ENCODE assay signal across 8 cellular contexts in genomic region chr14:59360923-59361794, GRCh38.
DNase-seq lines count a peak whose midpoint lies in the region; ATAC-seq and TF ChIP-seq lines count a peak whose summit lies in the region.

No MANE protein-coding gene starts in this region.

- ATAC-seq in PC-3 (peak; percentile 72), HG03175 (IDR thresholded peaks at IDR 0.05; ENCODE audit: unreplicated experiment) (no peak), GM18505 (IDR thresholded peaks at IDR 0.05; ENCODE audit: unreplicated experiment) (no peak), HG03378 (IDR thresholded peaks at IDR 0.05; ENCODE audit: unreplicated experiment) (no peak)

- peak; percentile 16 for DNase-seq in AG09309 (ENCODE audit: low read depth)
- peak; percentile 100 for DNase-seq in PC-3
- DNase-seq in esophagus muscularis mucosa (ENCODE audit: extremely low spot score): no peak
- DNase-seq in prostate gland (ENCODE audit: low spot score): peak; percentile 71

- peak overlapping the region; percentile 79 for H3K4me2 ChIP-seq in PC-3 (ENCODE audit: low read length)

- H3K36me3 ChIP-seq in PC-3 (ENCODE audit: low read depth, low read length) (peaks cover 3% of the 10 kb centered on the region; the same call in 1 of the 2 replicates), esophagus muscularis mucosa (peaks cover 17 to 28% (median 22%) of the 10 kb centered on the region in 4 donors), prostate gland (no peaks in the 10 kb centered on the region)

- H3K9me2 ChIP-seq in PC-3 (replicated peaks; ENCODE audit: low read length): no peaks in the 10 kb centered on the region

- intact Hi-C loops in PC-3 (cut with micrococcal nuclease) (loop anchor here (2.0 kb wide), 1 partner anchor 78 kb away; no protein-coding TSS in a partner anchor), esophagus muscularis mucosa (cut with DNase I) (no loop called here), prostate gland (cut with DNase I) (no loop called here)

- TF ChIP-seq CTCF in AG09309 (IDR thresholded peaks at IDR 0.05; ENCODE audit: control insufficient read depth, insufficient read depth, low read depth, low read length, missing control alignments) (no peak), PC-3 (conservative IDR thresholded peaks at IDR 0.05; ENCODE audit: low read depth, low read length) (peak; percentile 36), esophagus muscularis mucosa (IDR thresholded peaks at IDR 0.05) (no peak), prostate gland (IDR thresholded peaks at IDR 0.05) (no peak)

- no peaks in the 10 kb centered on the region for H4K20me1 ChIP-seq in PC-3 (ENCODE audit: low read length)

- no peaks in the 10 kb centered on the region for H3K9me3 ChIP-seq in PC-3 (ENCODE audit: low read length)
- no peaks in the 10 kb centered on the region for H3K9me3 ChIP-seq in esophagus muscularis mucosa
- no peaks in the 10 kb centered on the region for H3K9me3 ChIP-seq in prostate gland

- CTCF ChIA-PET in PC-3 (lab: Charles Lee): no interaction called here

- POLR2A ChIA-PET in PC-3 (lab: Charles Lee; ENCODE audit: unreplicated experiment): no interaction called here

- H3K27ac ChIP-seq in PC-3 (ENCODE audit: low read length) (peak overlapping the region; percentile 72), esophagus muscularis mucosa (replicated peaks in 1 of 4) (peak overlapping the region; percentile 73 to 92 (median 84)), prostate gland (peak overlapping the region; percentile 8 to 46)

- 63% methylated on average over 13 of the region's 13 CpGs for WGBS in esophagus muscularis mucosa
- WGBS in prostate gland: 53% methylated on average over 13 of the region's 13 CpGs

- no peaks in the 10 kb centered on the region for H3K79me2 ChIP-seq in PC-3 (ENCODE audit: low read length)

- no peaks in the 10 kb centered on the region for H3K27me3 ChIP-seq in PC-3 (ENCODE audit: low read length)
- no peaks in the 10 kb centered on the region for H3K27me3 ChIP-seq in esophagus muscularis mucosa
- no peaks in the 10 kb centered on the region for H3K27me3 ChIP-seq in prostate gland (replicated peaks; ENCODE audit: insufficient read depth)

- no peak overlapping the region for H3K4me3 ChIP-seq in AG09309 (ENCODE audit: control insufficient read depth, low read depth, low read length)
- H3K4me3 ChIP-seq in PC-3 (ENCODE audit: low read length): peak overlapping the region; percentile 4
- H3K4me3 ChIP-seq in esophagus muscularis mucosa: no peak overlapping the region
- no peak overlapping the region for H3K4me3 ChIP-seq in prostate gland

- H3K9ac ChIP-seq in PC-3 (ENCODE audit: low read length): no peak overlapping the region

- H2AFZ ChIP-seq in PC-3 (ENCODE audit: low read length): peak overlapping the region; percentile 5

- TF ChIP-seq RAD21 in Ishikawa (IDR thresholded peaks at IDR 0.05; ENCODE audit: low read depth): no peak

- TF ChIP-seq EP300 in Ishikawa (IDR thresholded peaks at IDR 0.05; ENCODE audit: borderline replicate concordance) (no peak), esophagus muscularis mucosa (IDR thresholded peaks at IDR 0.05) (no peak)

- peaks cover 82% of the 10 kb centered on the region for H3K4me1 ChIP-seq in PC-3 (ENCODE audit: insufficient read depth, low read length)
- peaks cover 50 to 97% (median 92%) of the 10 kb centered on the region in 4 donors for H3K4me1 ChIP-seq in esophagus muscularis mucosa
- peaks cover 5% of the 10 kb centered on the region for H3K4me1 ChIP-seq in prostate gland (replicated peaks)

- TF ChIP-seq POLR2A in esophagus muscularis mucosa (IDR thresholded peaks at IDR 0.05; ENCODE audit: low read depth) (no peak), prostate gland (IDR thresholded peaks at IDR 0.05) (no peak), GM18505 (IDR thresholded peaks at IDR 0.05; ENCODE audit: borderline replicate concordance, extremely low read depth, insufficient read depth, insufficient read length) (no peak)

- peaks cover 50% of the 10 kb centered on the region for H3F3A ChIP-seq in PC-3 (ENCODE audit: low read length, unreplicated experiment)

- BruUV-seq in PC-3 (replicated peaks; lab: Mats Ljungman, UMichigan): TSS peak; percentile 25

TF ChIP-seq in Ishikawa, 13 proteins besides CTCF, POLR2A, EP300 and RAD21:
- TF ChIP-seq NFIC (IDR thresholded peaks at IDR 0.05): peak; percentile 50
- peak; percentile 81 for TF ChIP-seq CEBPB (IDR thresholded peaks at IDR 0.05)
- no peak for TF ChIP-seq REST (IDR thresholded peaks at IDR 0.05; ENCODE audit: low read depth)

Comparison
In these comparisons a context has a peak if more than half of its experiments do, and no peak if none do; other contexts are left out.
1. H3K27ac ChIP-seq: peak in every context shown above with its lines; median percentile 84 in esophagus muscularis mucosa; 72 in PC-3; 27 in prostate gland.